15 cellular contexts compared by ENCODE assay signal in genomic region chr6:99882151-99882702, GRCh38.
"Had no signal": no experiment of that assay in that cellular context is flagged by ENCODE, and none has a peak within 500 bp of the region (broad histone marks: within the 10 kb centered on the region; RNA-seq: fewer than 3 reads in every experiment).

No MANE protein-coding gene starts in this region.

- H3K27ac ChIP-seq: adrenal gland, gastroesophageal sphincter, pancreas, stomach, thoracic aorta had no signal

- H3K4me3 ChIP-seq: adrenal gland, gastroesophageal sphincter, pancreas, stomach, thoracic aorta had no signal

- H3K4me3 Mint-ChIP-seq: activated naive CD4-positive, alpha-beta T cell treated with anti-CD3 and anti-CD28 coated beads, Interleukin-2, amount 50 U/mL, for 24 hours; activated T-cell treated with anti-CD3 and anti-CD28 coated beads, Interleukin-2, amount 50 U/mL, for 24 hours; naive B cell had no signal

- H3K36me3 Mint-ChIP-seq: activated naive CD4-positive, alpha-beta T cell treated with anti-CD3 and anti-CD28 coated beads, Interleukin-2, amount 50 U/mL, for 24 hours; naive B cell had no signal

- H3K27me3 ChIP-seq: adrenal gland, pancreas, stomach had no signal

- H3K4me1 Mint-ChIP-seq: naive B cell had no signal

- DNase-seq: activated CD4-positive, alpha-beta T cell treated with anti-CD3 and anti-CD28 coated beads for 1 hour; activated CD4-positive, alpha-beta T cell treated with anti-CD3 and anti-CD28 coated beads, Interleukin-2, amount 50 U/mL, for 48 hours; activated T-cell treated with anti-CD3 and anti-CD28 coated beads, Interleukin-2, amount 50 U/mL, for 24 hours; adrenal gland; caudate nucleus; islet precursor cell; naive B cell; pancreas; stimulated activated CD4-positive, alpha-beta T cell treated with anti-CD3 and anti-CD28 coated beads, Interleukin-2, amount 100 ng/mL, for 24 hours; stomach; T-helper 9 cell had no signal

- H3K9me3 ChIP-seq: adrenal gland, gastroesophageal sphincter, pancreas, stomach, thoracic aorta had no signal

- H3K4me1 ChIP-seq: adrenal gland, gastroesophageal sphincter, pancreas, stomach had no signal

- H3K9me3 Mint-ChIP-seq: activated naive CD4-positive, alpha-beta T cell treated with anti-CD3 and anti-CD28 coated beads, Interleukin-2, amount 50 U/mL, for 24 hours; activated T-cell treated with anti-CD3 and anti-CD28 coated beads, Interleukin-2, amount 50 U/mL, for 24 hours had no signal

- H3K27ac Mint-ChIP-seq: activated naive CD4-positive, alpha-beta T cell treated with anti-CD3 and anti-CD28 coated beads, Interleukin-2, amount 50 U/mL, for 24 hours; activated T-cell treated with anti-CD3 and anti-CD28 coated beads, Interleukin-2, amount 50 U/mL, for 24 hours had no signal

- H3K36me3 ChIP-seq: adrenal gland, gastroesophageal sphincter, pancreas, stomach, thoracic aorta had no signal

- ATAC-seq: gastroesophageal sphincter, left lobe of liver, pancreas had no signal

- H3K27me3 Mint-ChIP-seq: activated T-cell treated with anti-CD3 and anti-CD28 coated beads, Interleukin-2, amount 50 U/mL, for 24 hours had no signal
